ENCODE assay signal across 14 cellular contexts in the genomic region with DNA sequence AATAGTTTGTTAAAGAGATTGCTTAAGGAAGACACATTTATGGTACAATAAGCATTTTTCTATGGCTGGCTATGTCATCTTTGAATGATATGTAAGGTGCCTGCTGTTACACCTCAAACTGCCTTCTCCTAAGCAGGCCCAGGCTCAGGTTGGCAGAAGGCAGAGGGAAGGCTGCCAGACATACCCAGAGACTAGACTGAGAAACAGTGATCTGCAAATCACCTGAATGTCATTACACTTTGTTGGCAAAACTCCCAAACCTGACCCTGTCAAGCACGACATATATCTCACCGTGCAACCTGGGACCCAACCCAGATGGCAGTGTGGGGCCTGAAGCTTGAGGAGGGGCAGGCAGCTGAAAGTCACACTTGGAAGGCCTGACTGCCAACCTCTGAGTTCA.
DNase-seq lines count a peak whose midpoint lies in the region; ATAC-seq and TF ChIP-seq lines count a peak whose summit lies in the region.
"Had no signal": no experiment of that assay in that cellular context is flagged by ENCODE, and none has a peak within 500 bp of the region (broad histone marks: within the 10 kb centered on the region; RNA-seq: fewer than 3 reads in every experiment).

No MANE protein-coding gene starts in this region.

- H3K36me3 ChIP-seq in Caco-2 (ENCODE audit: control insufficient read depth, insufficient read depth, low read length) = no peaks in the 10 kb centered on the region

- H3K27ac Mint-ChIP-seq in Caco-2 (ENCODE audit: unreplicated experiment) = no peak overlapping the region
- H3K27ac Mint-ChIP-seq in effector memory CD8-positive, alpha-beta T cell = no peak overlapping the region
- H3K27ac Mint-ChIP-seq: CD8-positive, alpha-beta T cell; H9 had no signal

- no peaks in the 10 kb centered on the region for H3K36me3 Mint-ChIP-seq in Caco-2 (ENCODE audit: insufficient read depth, unreplicated experiment)
- H3K36me3 Mint-ChIP-seq in effector memory CD8-positive, alpha-beta T cell (ENCODE audit: insufficient read depth) = no peaks in the 10 kb centered on the region
- H3K36me3 Mint-ChIP-seq: CD8-positive, alpha-beta T cell had no signal

- no peak for TF ChIP-seq CTCF in Caco-2 (IDR thresholded peaks at IDR 0.05; ENCODE audit: insufficient read depth in 1 of 2, low read depth in 1 of 2, low read length in 1 of 2, severe bottlenecking in 1 of 2, unreplicated experiment in 1 of 2)

- no peak overlapping the region for H3K4me3 Mint-ChIP-seq in Caco-2 (ENCODE audit: unreplicated experiment)
- no peak overlapping the region for H3K4me3 Mint-ChIP-seq in effector memory CD8-positive, alpha-beta T cell
- H3K4me3 Mint-ChIP-seq: CD8-positive, alpha-beta T cell; H9 had no signal

- no TSS peak for BruUV-seq in Caco-2 (replicated peaks; lab: Mats Ljungman, UMichigan)

- POLR2A ChIA-PET in Caco-2 (lab: Charles Lee) = no interaction called here

- H3K27me3 ChIP-seq in Caco-2 (replicated peaks; ENCODE audit: control insufficient read depth, insufficient read depth, low read length) = no peaks in the 10 kb centered on the region

- no peak overlapping the region for H3K4me3 ChIP-seq in Caco-2 (ENCODE audit: low read depth, low read length)

- H3K9me3 Mint-ChIP-seq in Caco-2 (ENCODE audit: unreplicated experiment) = no peaks in the 10 kb centered on the region
- H3K9me3 Mint-ChIP-seq in effector memory CD8-positive, alpha-beta T cell = no peaks in the 10 kb centered on the region
- H3K9me3 Mint-ChIP-seq: H9 had no signal

- no peak for ATAC-seq in effector memory CD8-positive, alpha-beta T cell (replicated peaks)
- ATAC-seq: CD8-positive, alpha-beta T cell; HepG2 had no signal

- intact Hi-C loops in Caco-2 (cut with micrococcal nuclease; ENCODE audit: unreplicated experiment) = no loop called here

- CTCF ChIA-PET in Caco-2 (lab: Charles Lee) = no interaction called here

- no peaks in the 10 kb centered on the region for H3K4me1 Mint-ChIP-seq in Caco-2 (ENCODE audit: low read depth, unreplicated experiment)
- H3K4me1 Mint-ChIP-seq in effector memory CD8-positive, alpha-beta T cell (ENCODE audit: low read depth in 2 of 2) = peaks cover 2 to 10% of the 10 kb centered on the region in 2 donors

- peaks cover 2% of the 10 kb centered on the region for H3K27me3 Mint-ChIP-seq in Caco-2 (ENCODE audit: insufficient read depth, unreplicated experiment)
- peaks cover 0 to under 1% of the 10 kb centered on the region in 2 donors for H3K27me3 Mint-ChIP-seq in effector memory CD8-positive, alpha-beta T cell

- DNase-seq in DMS53 (lab: John Stamatoyannopoulos, UW) = peak; percentile 16
- DNase-seq in DMS53 treated with DMSO at 0.1 percent for 48 hours (lab: John Stamatoyannopoulos, UW; ENCODE audit: unreplicated experiment) = no peak
- DNase-seq in NCI-H1092 (lab: John Stamatoyannopoulos, UW) = peak; percentile 24
- peak; percentile 52 for DNase-seq in NCI-H345 treated with DMSO at 0.1 percent for 48 hours (lab: John Stamatoyannopoulos, UW; ENCODE audit: unreplicated experiment)
- peak; percentile 3 for DNase-seq in kidney tubule cell (ENCODE audit: low spot score)
- DNase-seq in NCI-H146 (lab: John Stamatoyannopoulos, UW) = no peak
- DNase-seq in Caco-2 = no peak
- DNase-seq in effector memory CD8-positive, alpha-beta T cell = no peak
- DNase-seq: 8988T; CD8-positive, alpha-beta T cell; H9; NCI-H2107; SHP77 treated with DMSO at 0.1 percent for 48 hours had no signal

- peaks cover 3% of the 10 kb centered on the region; the same call in 1 of the 2 replicates for H3K9me3 ChIP-seq in Caco-2

- no peaks in the 10 kb centered on the region for H3K4me1 ChIP-seq in Caco-2

Comparison
In these comparisons a context has a peak if more than half of its experiments do, and no peak if none do; other contexts are left out.
1. DNase-seq: peak in DMS53 (single experiment), NCI-H1092 (single experiment), NCI-H345 treated with DMSO at 0.1 percent for 48 hours (single experiment) and kidney tubule cell (single experiment); none in DMS53 treated with DMSO at 0.1 percent for 48 hours (single experiment), NCI-H146 (single experiment), Caco-2 (0 of 2) and effector memory CD8-positive, alpha-beta T cell (0 of 3).